ENCODE assay signal across 10 cellular contexts in the genomic region with DNA sequence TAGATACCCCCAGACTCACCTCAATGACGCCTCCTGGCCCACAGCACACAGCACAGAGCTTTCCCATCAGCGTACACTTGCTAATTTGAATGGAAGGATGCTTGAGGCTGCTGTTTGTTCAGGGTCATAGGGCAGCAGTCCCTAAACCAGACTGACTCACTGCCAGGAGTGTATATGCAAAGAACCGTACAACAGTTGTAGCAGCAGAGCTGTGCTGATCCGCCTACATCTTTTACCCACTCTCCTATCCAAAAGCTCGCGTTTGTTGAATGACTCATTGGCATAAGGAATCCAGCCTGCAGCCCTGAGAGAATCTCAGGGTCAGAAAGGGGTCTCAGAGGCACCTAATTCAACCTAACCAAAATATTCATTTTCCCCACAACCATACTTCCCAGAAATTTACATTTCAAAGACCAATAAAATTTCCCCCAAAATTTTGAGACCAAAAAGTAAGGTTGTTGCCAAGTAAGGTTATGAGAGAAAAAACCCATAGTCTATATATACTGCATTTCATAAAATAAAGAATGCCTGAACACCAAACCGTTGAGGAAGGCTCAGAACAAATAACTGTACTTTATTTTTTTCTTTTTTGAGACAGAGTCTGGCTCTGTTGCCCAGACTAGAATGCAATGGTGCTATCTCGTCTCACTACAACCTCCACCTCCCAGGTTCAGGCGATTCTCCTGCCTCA. TPM values are rescaled to one million over a fixed set of nuclear protein-coding genes. Genes with fewer than 3 reads are reported as not detected.
DNase-seq lines count a peak whose midpoint lies in the region; ATAC-seq and TF ChIP-seq lines count a peak whose summit lies in the region.
"Had no signal": no experiment of that assay in that cellular context is flagged by ENCODE, and none has a peak within 500 bp of the region (broad histone marks: within the 10 kb centered on the region; RNA-seq: fewer than 3 reads in every experiment).

No MANE protein-coding gene starts in this region.

- H3K36me3 Mint-ChIP-seq in activated T-cell treated with anti-CD3 and anti-CD28 coated beads, Interleukin-2, amount 50 U/mL, for 4 hours (ENCODE audit: insufficient read depth), result peaks cover 5% of the 10 kb centered on the region
- H3K36me3 Mint-ChIP-seq in immature natural killer cell, result peaks cover 3 to 9% (median 8%) of the 10 kb centered on the region in 3 donors
- H3K36me3 Mint-ChIP-seq in progenitor cell of endocrine pancreas (ENCODE audit: insufficient read depth), result no peaks in the 10 kb centered on the region

- no peaks in the 10 kb centered on the region for H3K27me3 Mint-ChIP-seq in activated T-cell treated with anti-CD3 and anti-CD28 coated beads, Interleukin-2, amount 50 U/mL, for 4 hours (ENCODE audit: low read depth)
- H3K27me3 Mint-ChIP-seq in immature natural killer cell (ENCODE audit: low read depth in 3 of 3) (peaks cover 0 to 3% (median 2%) of the 10 kb centered on the region in 3 donors), progenitor cell of endocrine pancreas (no peaks in the 10 kb centered on the region)

- peak; percentile 44 for DNase-seq in AG04450 (ENCODE audit: low read depth, low spot score)
- DNase-seq in activated T-cell treated with anti-CD3 and anti-CD28 coated beads, Interleukin-2, amount 50 U/mL, for 4 hours, result peak; percentile 26
- DNase-seq in immature natural killer cell, result no peak
- no peak for DNase-seq in posterior cingulate gyrus
- no peak for DNase-seq in psoas muscle
- DNase-seq in progenitor cell of endocrine pancreas (ENCODE audit: low spot score, unreplicated experiment), result no peak
- DNase-seq: aorta had no signal

- peaks cover 77% of the 10 kb centered on the region for H3K4me1 Mint-ChIP-seq in activated T-cell treated with anti-CD3 and anti-CD28 coated beads, Interleukin-2, amount 50 U/mL, for 4 hours (ENCODE audit: low read depth)
- H3K4me1 Mint-ChIP-seq in immature natural killer cell (peaks cover 81 to 82% of the 10 kb centered on the region in 2 donors), progenitor cell of endocrine pancreas (ENCODE audit: low read depth) (no peaks in the 10 kb centered on the region)

- intact Hi-C loops in posterior cingulate gyrus (cut with DNase I), result no loop called here
- intact Hi-C loops in psoas muscle (cut with DNase I), result no loop called here

- POLR2A ChIA-PET in AG04450 (lab: Yijun Ruan, JAX), result interaction anchor here (0.7 kb wide), 1 partner anchor 16 kb away, joined by 4 read pairs; no protein-coding TSS in a partner anchor

- CTCF ChIA-PET in AG04450 (lab: Charles Lee), result interaction anchor here (0.6 to 2.8 kb wide), 4 partner anchors 56 to 584 kb away, joined by 3 to 8 read pairs (median 3); a partner anchor contains a TSS

- ATAC-seq in GM21447 (IDR thresholded peaks at IDR 0.05; ENCODE audit: unreplicated experiment) (peak; percentile 51), GM18520 (IDR thresholded peaks at IDR 0.05; ENCODE audit: unreplicated experiment) (no peak), psoas muscle (no peak)
- ATAC-seq in activated T-cell treated with anti-CD3 and anti-CD28 coated beads, Interleukin-2, amount 50 U/mL, for 4 hours, result peak; percentile 95 to 96

- H3K27me3 ChIP-seq in AG04450 (ENCODE audit: control insufficient read depth, insufficient read depth, low read length) (no peaks in the 10 kb centered on the region), psoas muscle (ENCODE audit: insufficient read depth in 3 of 3, low read length in 2 of 3) (no peaks in the 10 kb centered on the region)

- no peak for TF ChIP-seq CTCF in AG04450 (IDR thresholded peaks at IDR 0.05; ENCODE audit: low read depth, low read length)
- no peak for TF ChIP-seq CTCF in psoas muscle (IDR thresholded peaks at IDR 0.05)
- TF ChIP-seq CTCF in progenitor cell of endocrine pancreas (IDR thresholded peaks at IDR 0.05; ENCODE audit: unreplicated experiment), result no peak

- no peaks in the 10 kb centered on the region for H3K36me3 ChIP-seq in psoas muscle (ENCODE audit: insufficient read depth in 1 of 2, low read depth in 1 of 2)

- no peaks in the 10 kb centered on the region for H3K9me3 Mint-ChIP-seq in activated T-cell treated with anti-CD3 and anti-CD28 coated beads, Interleukin-2, amount 50 U/mL, for 4 hours
- H3K9me3 Mint-ChIP-seq in immature natural killer cell, result no peaks in the 10 kb centered on the region
- H3K9me3 Mint-ChIP-seq in progenitor cell of endocrine pancreas (ENCODE audit: low read depth), result peaks cover 4% of the 10 kb centered on the region

- H3K9me3 ChIP-seq in AG04450 (ENCODE audit: control insufficient read depth, insufficient read depth, low read length), result no peaks in the 10 kb centered on the region; the same call in 1 of the 2 replicates
- peaks cover 3% of the 10 kb centered on the region for H3K9me3 ChIP-seq in psoas muscle

- H3K27ac ChIP-seq in AG04450 (ENCODE audit: low read depth, low read length) (no peak overlapping the region), psoas muscle (no peak overlapping the region)
- H3K27ac ChIP-seq: skin epidermis had no signal

- no peaks in the 10 kb centered on the region for H3K4me1 ChIP-seq in psoas muscle

- peak overlapping the region; percentile 29 for H3K4me3 Mint-ChIP-seq in activated T-cell treated with anti-CD3 and anti-CD28 coated beads, Interleukin-2, amount 50 U/mL, for 4 hours
- H3K4me3 Mint-ChIP-seq in immature natural killer cell (peak overlapping the region in 3 of 5 donors; percentile 30 to 47 (median 40)), progenitor cell of endocrine pancreas (ENCODE audit: low read depth) (no peak overlapping the region)

- 65 to 71% (median 68%) methylated on average over 9 of the region's 9 CpGs for WGBS in psoas muscle, 3 donors

- H3K4me3 ChIP-seq in AG04450 (ENCODE audit: low read depth, low read length), result no peak overlapping the region
- no peak overlapping the region for H3K4me3 ChIP-seq in psoas muscle
- H3K4me3 ChIP-seq: skin epidermis had no signal

- H3K27ac Mint-ChIP-seq in immature natural killer cell, result peak overlapping the region; percentile 21 to 83 (median 67)
- H3K27ac Mint-ChIP-seq in progenitor cell of endocrine pancreas, result no peak overlapping the region

RNA-seq across cellular contexts. Expression of a gene that starts 35.3 kb away (rescaled TPM):
- polyA plus RNA-seq in AG04450 (2011; rRNA removed) (25.8 and 30.9 TPM in 2 replicates), immature natural killer cell (1,000 to 10,000 TPM in 2 of 3 donors, 100 to 1,000 TPM in 1; 782 to 1,087 (median 1,041) TPM), psoas muscle (10 to 100 TPM; 20.3 to 29.1 (median 20.5) TPM)
- 23.3 and 29.9 TPM in 2 replicates for polyA minus RNA-seq in AG04450 (2011; rRNA and poly(A)+ RNA removed)
- 100 to 1,000 TPM; 424 to 518 (median 474) TPM for total RNA-seq in activated T-cell treated with anti-CD3 and anti-CD28 coated beads, Interleukin-2, amount 50 U/mL, for 4 hours
- total RNA-seq in psoas muscle (10 to 100 TPM in 3 of 4 donors, 1 to 10 TPM in 1; 9.2 to 19.9 (median 16.7) TPM), progenitor cell of endocrine pancreas (10.4 and 11.7 TPM in 2 replicates)

RNA-seq across cellular contexts. Expression of a gene that starts 55.6 kb away (rescaled TPM):
- polyA plus RNA-seq in AG04450 (2011; rRNA removed), result 18.1 and 25.1 TPM in 2 replicates
- polyA minus RNA-seq in AG04450 (2011; rRNA and poly(A)+ RNA removed), result 20.3 and 26.7 TPM in 2 replicates
- total RNA-seq in activated T-cell treated with anti-CD3 and anti-CD28 coated beads, Interleukin-2, amount 50 U/mL, for 4 hours, result 100 to 1,000 TPM; 128 to 140 (median 139) TPM
- polyA plus RNA-seq in immature natural killer cell, result 10 to 100 TPM; 10.1 to 16.5 (median 15.9) TPM
- total RNA-seq in psoas muscle, result 10 to 100 TPM; 20.3 to 47.5 (median 35.2) TPM
- polyA plus RNA-seq in psoas muscle, result 10 to 100 TPM; 29.0 to 55.5 (median 30.1) TPM
- 32.8 and 35.0 TPM in 2 replicates for total RNA-seq in progenitor cell of endocrine pancreas

RNA-seq across cellular contexts. Expression of a gene that starts 56.0 kb away (rescaled TPM):
- polyA plus RNA-seq in AG04450 (2011; rRNA removed) (45.0 and 48.6 TPM in 2 replicates), immature natural killer cell (10 to 100 TPM in 2 of 3 donors, 1 to 10 TPM in 1; 5.9 to 11.5 (median 11.2) TPM), psoas muscle (10 to 100 TPM in 2 of 3 donors, 1 to 10 TPM in 1; 9.2 to 28.1 (median 18.5) TPM)
- polyA minus RNA-seq in AG04450 (2011; rRNA and poly(A)+ RNA removed), result 41.7 and 48.0 TPM in 2 replicates
- 10 to 100 TPM; 13.1 to 16.6 (median 16.3) TPM for total RNA-seq in activated T-cell treated with anti-CD3 and anti-CD28 coated beads, Interleukin-2, amount 50 U/mL, for 4 hours
- total RNA-seq in psoas muscle (10 to 100 TPM; 12.9 to 19.6 (median 15.0) TPM), progenitor cell of endocrine pancreas (31.2 and 37.1 TPM in 2 replicates)

Comparison
In these comparisons a context has a peak if more than half of its experiments do, and no peak if none do; other contexts are left out.
1. DNase-seq: peak in AG04450 (single experiment) and activated T-cell treated with anti-CD3 and anti-CD28 coated beads, Interleukin-2, amount 50 U/mL, for 4 hours (single experiment); none in immature natural killer cell (0 of 3), posterior cingulate gyrus (0 of 10), psoas muscle (0 of 2) and progenitor cell of endocrine pancreas (single experiment).
2. ATAC-seq: peak in GM21447 (single experiment) and activated T-cell treated with anti-CD3 and anti-CD28 coated beads, Interleukin-2, amount 50 U/mL, for 4 hours (2 of 2); none in GM18520 (single experiment) and psoas muscle (0 of 4).
3. RNA of a gene that starts 35.3 kb away (total RNA-seq): 424 to 518 TPM in activated T-cell treated with anti-CD3 and anti-CD28 coated beads, Interleukin-2, amount 50 U/mL, for 4 hours; 9.2 to 19.9 TPM in psoas muscle and 10.4 to 11.7 TPM in progenitor cell of endocrine pancreas; every median in the first group is over 10 times any median in the second.